In genomic region chr2:190718652-190719526, GRCh38 we compare ENCODE assay signal across 8 cellular contexts.
DNase-seq lines count a peak whose midpoint lies in the region; ATAC-seq and TF ChIP-seq lines count a peak whose summit lies in the region.

No MANE protein-coding gene starts in this region.

- H3K27me3 ChIP-seq in spleen (replicated peaks in 1 of 7): no peaks in the 10 kb centered on the region

- peak overlapping the region; percentile 92 for H3K27ac Mint-ChIP-seq in activated T-helper 2 cell treated with anti-CD3 and anti-CD28 coated beads, Interferon-gamma antibody, Interleukin-2, Interleukin-4, amounts not matched to agents 10 μg/mL and 5 μg/mL and 100 μg/mL, durations not matched to agents 14 hours and 24 hours and 36 hours
- peak overlapping the region; percentile 92 for H3K27ac Mint-ChIP-seq in stimulated activated naive CD8-positive, alpha-beta T cell treated with anti-CD3 and anti-CD28 coated beads, Interleukin-15, Interleukin-2, amounts not matched to agents 100 ng/mL and 50 ng/mL, for 24 hours

- H3K4me1 Mint-ChIP-seq in activated T-helper 2 cell treated with anti-CD3 and anti-CD28 coated beads, Interferon-gamma antibody, Interleukin-2, Interleukin-4, amounts not matched to agents 10 μg/mL and 5 μg/mL and 100 μg/mL, durations not matched to agents 14 hours and 24 hours and 36 hours (ENCODE audit: low read depth): peaks cover 75% of the 10 kb centered on the region
- peaks cover 77% of the 10 kb centered on the region for H3K4me1 Mint-ChIP-seq in stimulated activated naive CD8-positive, alpha-beta T cell treated with anti-CD3 and anti-CD28 coated beads, Interleukin-15, Interleukin-2, amounts not matched to agents 100 ng/mL and 50 ng/mL, for 24 hours (ENCODE audit: low read depth)

- intact Hi-C loops in activated T-helper 2 cell treated with anti-CD3 and anti-CD28 coated beads, Interferon-gamma antibody, Interleukin-2, Interleukin-4, amounts not matched to agents 10 μg/mL and 5 μg/mL and 100 μg/mL, durations not matched to agents 14 hours and 24 hours and 36 hours (cut with micrococcal nuclease): loop anchor here (1.0 to 2.0 kb wide), 2 partner anchors 41 to 192 kb away; no protein-coding TSS in a partner anchor
- intact Hi-C loops in spleen (cut with DNase I; ENCODE audit: low total_unique reads): no loop called here

- no peaks in the 10 kb centered on the region for H3K4me1 ChIP-seq in spleen

- no peak for TF ChIP-seq POLR2A in spleen (IDR thresholded peaks at IDR 0.05)

- H3K4me3 Mint-ChIP-seq in activated T-helper 2 cell treated with anti-CD3 and anti-CD28 coated beads, Interferon-gamma antibody, Interleukin-2, Interleukin-4, amounts not matched to agents 10 μg/mL and 5 μg/mL and 100 μg/mL, durations not matched to agents 14 hours and 24 hours and 36 hours (ENCODE audit: low read depth): peak overlapping the region; percentile 28
- H3K4me3 Mint-ChIP-seq in stimulated activated naive CD8-positive, alpha-beta T cell treated with anti-CD3 and anti-CD28 coated beads, Interleukin-15, Interleukin-2, amounts not matched to agents 100 ng/mL and 50 ng/mL, for 24 hours: peak overlapping the region; percentile 61

- peak; percentile 90 for DNase-seq in ELF-1 (ENCODE audit: low read depth, low spot score)
- peak; percentile 17 for DNase-seq in HS-27A (ENCODE audit: low read depth)
- no peak for DNase-seq in activated T-helper 2 cell treated with anti-CD3 and anti-CD28 coated beads, Interferon-gamma antibody, Interleukin-2, Interleukin-4, amounts not matched to agents 10 μg/mL and 5 μg/mL and 100 μg/mL, durations not matched to agents 14 hours and 24 hours and 36 hours (ENCODE audit: low spot score)
- DNase-seq in kidney glomerular epithelial cell (lab: John Stamatoyannopoulos, UW): peak; percentile 78
- no peak for DNase-seq in medulla oblongata (ENCODE audit: extremely low spot score)
- no peak for DNase-seq in spleen

- H3K27ac ChIP-seq in spleen: no peak overlapping the region

- H3K4me3 ChIP-seq in spleen: no peak overlapping the region

- peaks cover 4% of the 10 kb centered on the region for H3K9me3 Mint-ChIP-seq in activated T-helper 2 cell treated with anti-CD3 and anti-CD28 coated beads, Interferon-gamma antibody, Interleukin-2, Interleukin-4, amounts not matched to agents 10 μg/mL and 5 μg/mL and 100 μg/mL, durations not matched to agents 14 hours and 24 hours and 36 hours
- H3K9me3 Mint-ChIP-seq in stimulated activated naive CD8-positive, alpha-beta T cell treated with anti-CD3 and anti-CD28 coated beads, Interleukin-15, Interleukin-2, amounts not matched to agents 100 ng/mL and 50 ng/mL, for 24 hours: no peaks in the 10 kb centered on the region

- no peak for TF ChIP-seq CTCF in spleen (IDR thresholded peaks at IDR 0.05 in 8 of 11, conservative IDR thresholded peaks at IDR 0.05 in 3 of 11)

- no peaks in the 10 kb centered on the region for H3K9me3 ChIP-seq in spleen

- no peaks in the 10 kb centered on the region for H3K27me3 Mint-ChIP-seq in activated T-helper 2 cell treated with anti-CD3 and anti-CD28 coated beads, Interferon-gamma antibody, Interleukin-2, Interleukin-4, amounts not matched to agents 10 μg/mL and 5 μg/mL and 100 μg/mL, durations not matched to agents 14 hours and 24 hours and 36 hours (ENCODE audit: low read depth)
- no peaks in the 10 kb centered on the region for H3K27me3 Mint-ChIP-seq in stimulated activated naive CD8-positive, alpha-beta T cell treated with anti-CD3 and anti-CD28 coated beads, Interleukin-15, Interleukin-2, amounts not matched to agents 100 ng/mL and 50 ng/mL, for 24 hours

- H3K36me3 ChIP-seq in spleen: no peaks in the 10 kb centered on the region

- peak; percentile 58 for ATAC-seq in GM21526 (IDR thresholded peaks at IDR 0.05; ENCODE audit: low FRiP score, unreplicated experiment)

- H3K36me3 Mint-ChIP-seq in activated T-helper 2 cell treated with anti-CD3 and anti-CD28 coated beads, Interferon-gamma antibody, Interleukin-2, Interleukin-4, amounts not matched to agents 10 μg/mL and 5 μg/mL and 100 μg/mL, durations not matched to agents 14 hours and 24 hours and 36 hours (ENCODE audit: low read depth): no peaks in the 10 kb centered on the region
- H3K36me3 Mint-ChIP-seq in stimulated activated naive CD8-positive, alpha-beta T cell treated with anti-CD3 and anti-CD28 coated beads, Interleukin-15, Interleukin-2, amounts not matched to agents 100 ng/mL and 50 ng/mL, for 24 hours (ENCODE audit: low read depth): no peaks in the 10 kb centered on the region

- WGBS in spleen, 5 donors: 46 to 64% (median 51%) methylated on average over 7 of the region's 7 CpGs

Comparison
In these comparisons a context has a peak if more than half of its experiments do, and no peak if none do; other contexts are left out.
1. DNase-seq: peak in ELF-1 (single experiment), HS-27A (single experiment) and kidney glomerular epithelial cell (single experiment); none in activated T-helper 2 cell treated with anti-CD3 and anti-CD28 coated beads, Interferon-gamma antibody, Interleukin-2, Interleukin-4, amounts not matched to agents 10 μg/mL and 5 μg/mL and 100 μg/mL, durations not matched to agents 14 hours and 24 hours and 36 hours (single experiment), medulla oblongata (single experiment) and spleen (single experiment).